ENCODE assay signal across 1 cellular context in the genomic region with DNA sequence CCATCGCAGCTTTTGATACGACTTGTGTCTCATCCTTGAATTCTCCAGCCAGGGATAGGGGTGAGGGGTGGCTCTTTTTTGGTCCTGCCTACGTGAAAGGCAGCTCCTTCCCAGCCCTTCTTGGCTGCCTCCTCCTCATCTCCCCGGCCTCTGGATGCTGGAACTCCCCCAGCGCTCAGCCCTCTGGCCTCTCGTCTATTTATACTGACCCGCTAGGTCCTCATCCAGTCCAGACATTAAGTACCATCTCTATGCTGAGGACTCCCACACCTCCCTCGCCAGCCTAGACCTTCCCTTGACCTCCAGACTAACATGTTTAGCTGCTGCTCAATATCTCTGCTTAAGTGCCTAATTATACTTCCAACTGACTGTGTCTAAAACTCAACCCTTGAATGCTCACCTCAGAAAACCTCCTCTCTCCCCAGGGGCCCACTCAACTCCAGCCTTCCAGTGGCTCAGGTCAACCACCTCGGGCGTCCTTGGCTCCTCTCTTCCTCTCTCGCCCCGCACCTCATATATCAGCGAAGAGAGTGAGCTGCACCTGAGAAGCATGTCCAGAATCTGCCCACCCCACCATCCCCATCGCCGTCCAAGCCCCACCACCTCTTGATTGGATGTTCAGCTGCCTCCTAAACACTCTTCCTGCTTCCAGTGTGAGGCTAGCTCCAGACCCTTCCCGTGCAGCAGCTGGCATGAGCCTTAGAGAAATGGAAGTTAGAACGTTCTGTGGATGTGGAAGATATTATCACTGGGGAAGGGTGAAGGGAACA.
TF ChIP-seq lines count a peak whose summit lies in the region.

No MANE protein-coding gene starts in this region.

TF ChIP-seq in IMR-90, 13 proteins besides CTCF, POLR2A, EP300 and RAD21:
- TF ChIP-seq CHD1 (IDR thresholded peaks at IDR 0.05; ENCODE audit: low read depth, low read length) (no peak), FOS (IDR thresholded peaks at IDR 0.05; ENCODE audit: low read depth, low read length) (no peak), RCOR1 (IDR thresholded peaks at IDR 0.05; ENCODE audit: insufficient replicate concordance, low read length) (no peak), NFE2L2 (IDR thresholded peaks at IDR 0.05; ENCODE audit: low read depth, low read length) (no peak), RFX5 (IDR thresholded peaks at IDR 0.05; ENCODE audit: low read depth, low read length) (no peak), BHLHE40 (IDR thresholded peaks at IDR 0.05; ENCODE audit: low read depth, low read length) (no peak), CEBPB (IDR thresholded peaks at IDR 0.05; ENCODE audit: low read depth, low read length) (no peak), MAFK (IDR thresholded peaks at IDR 0.05; ENCODE audit: low read depth, low read length) (no peak)
